10 cellular contexts compared by ENCODE assay signal in genomic region chr1:201551877-201552731, GRCh38. TPM values are rescaled to one million over a fixed set of nuclear protein-coding genes. Genes with fewer than 3 reads are reported as not detected.
DNase-seq lines count a peak whose midpoint lies in the region; ATAC-seq, FAIRE-seq and TF ChIP-seq lines count a peak whose summit lies in the region.
"Had no signal": no experiment of that assay in that cellular context is flagged by ENCODE, and none has a peak within 500 bp of the region (broad histone marks: within the 10 kb centered on the region; RNA-seq: fewer than 3 reads in every experiment).

No MANE protein-coding gene starts in this region.

- H3K27ac ChIP-seq in breast epithelium (peak overlapping the region; percentile 6 to 45), astrocyte (ENCODE audit: low read depth, low read length) (peak overlapping the region; percentile 82), left lung (peak overlapping the region in 1 of 2 donors; percentile 7), upper lobe of left lung (peak overlapping the region; percentile 72 to 84 (median 80)), small intestine (ENCODE audit: low read depth in 1 of 2, low read length in 1 of 2) (peak overlapping the region in 1 of 2 donors; percentile 13)

- H3K36me3 Mint-ChIP-seq in MCF 10A (ENCODE audit: insufficient read depth, unreplicated experiment) (no peaks in the 10 kb centered on the region), astrocyte (ENCODE audit: low read depth, unreplicated experiment) (no peaks in the 10 kb centered on the region)
- H3K36me3 Mint-ChIP-seq: stimulated activated effector memory CD8-positive, alpha-beta T cell treated with anti-CD3 and anti-CD28 coated beads, Interleukin-12 subunit alpha, Interleukin-12 subunit beta, amount 100 ng/mL, for 72 hours had no signal

- no peaks in the 10 kb centered on the region for H3K9me3 ChIP-seq in breast epithelium
- H3K9me3 ChIP-seq in astrocyte (ENCODE audit: insufficient read depth, low read depth, low read length), result no peaks in the 10 kb centered on the region
- H3K9me3 ChIP-seq in left lung, result no peaks in the 10 kb centered on the region
- H3K9me3 ChIP-seq in upper lobe of left lung, result no peaks in the 10 kb centered on the region
- no peaks in the 10 kb centered on the region for H3K9me3 ChIP-seq in small intestine (ENCODE audit: control insufficient read depth, low read depth)

- TF ChIP-seq EP300 in upper lobe of left lung (IDR thresholded peaks at IDR 0.05), result peak in 1 of 4 donors; percentile 13

- TF ChIP-seq POLR2A in breast epithelium (IDR thresholded peaks at IDR 0.05), result no peak
- no peak for TF ChIP-seq POLR2A in upper lobe of left lung (IDR thresholded peaks at IDR 0.05)

- H3K9me3 Mint-ChIP-seq in MCF 10A (ENCODE audit: unreplicated experiment) (no peaks in the 10 kb centered on the region), astrocyte (ENCODE audit: unreplicated experiment) (no peaks in the 10 kb centered on the region)
- H3K9me3 Mint-ChIP-seq: stimulated activated effector memory CD8-positive, alpha-beta T cell treated with anti-CD3 and anti-CD28 coated beads, Interleukin-12 subunit alpha, Interleukin-12 subunit beta, amount 100 ng/mL, for 72 hours had no signal

- WGBS in upper lobe of left lung, 2 donors, result 73 to 81% methylated on average over 11 to 12 of the region's 12 CpGs
- 78 to 84% (median 78%) methylated on average over 12 of the region's 12 CpGs for WGBS in small intestine, 3 donors

- H3K4me2 ChIP-seq in astrocyte (ENCODE audit: low read length), result peak overlapping the region; percentile 63

- FAIRE-seq in astrocyte (lab: Jason Lieb, UNC) (no peak), small intestine (lab: Jason Lieb, UNC) (no peak)
- FAIRE-seq: A204.1 had no signal

- H3K36me3 ChIP-seq in breast epithelium, result no peaks in the 10 kb centered on the region
- H3K36me3 ChIP-seq in astrocyte (ENCODE audit: insufficient read depth, low read length), result no peaks in the 10 kb centered on the region
- H3K36me3 ChIP-seq in left lung, result no peaks in the 10 kb centered on the region
- H3K36me3 ChIP-seq in upper lobe of left lung, result no peaks in the 10 kb centered on the region
- no peaks in the 10 kb centered on the region for H3K36me3 ChIP-seq in small intestine (ENCODE audit: control insufficient read depth in 2 of 2, insufficient read depth in 2 of 2, low read length in 2 of 2)

- H3K4me3 ChIP-seq in breast epithelium (no peak overlapping the region), astrocyte (ENCODE audit: insufficient read depth, low read depth, low read length) (no peak overlapping the region), left lung (no peak overlapping the region), upper lobe of left lung (no peak overlapping the region), small intestine (ENCODE audit: low read depth in 1 of 2, low read length in 2 of 2) (no peak overlapping the region)

- H4K20me1 ChIP-seq in astrocyte (ENCODE audit: insufficient read depth, low read length), result peaks cover 15% of the 10 kb centered on the region

- H3K9ac ChIP-seq in astrocyte (ENCODE audit: low read length), result peak overlapping the region; percentile 70

- CTCF ChIA-PET in MCF 10A (lab: Yijun Ruan, JAX), result interaction anchor here (1.1 to 3.0 kb wide), 12 partner anchors 8 to 241 kb away, joined by 3 to 21 read pairs (median 7); no protein-coding TSS in a partner anchor

- ATAC-seq in left lung, result peak; percentile 72
- peak; percentile 17 to 56 for ATAC-seq in upper lobe of left lung (ENCODE audit: low FRiP score in 2 of 2)
- ATAC-seq in GM19035 (IDR thresholded peaks at IDR 0.05; ENCODE audit: unreplicated experiment), result no peak

- POLR2A ChIA-PET in MCF 10A (lab: Yijun Ruan, JAX), result interaction anchor here (0.9 to 1.6 kb wide), 3 partner anchors 10 to 241 kb away, joined by 3 to 5 read pairs (median 3); no protein-coding TSS in a partner anchor

- H3K27ac Mint-ChIP-seq in MCF 10A (ENCODE audit: low read depth, unreplicated experiment) (no peak overlapping the region), astrocyte (ENCODE audit: unreplicated experiment) (peak overlapping the region; percentile 100)
- H3K27ac Mint-ChIP-seq: stimulated activated effector memory CD8-positive, alpha-beta T cell treated with anti-CD3 and anti-CD28 coated beads, Interleukin-12 subunit alpha, Interleukin-12 subunit beta, amount 100 ng/mL, for 72 hours had no signal

- H3K4me1 Mint-ChIP-seq in MCF 10A (ENCODE audit: insufficient read depth, unreplicated experiment) (no peaks in the 10 kb centered on the region), astrocyte (ENCODE audit: low read depth, unreplicated experiment) (peaks cover 41% of the 10 kb centered on the region)
- H3K4me1 Mint-ChIP-seq: stimulated activated effector memory CD8-positive, alpha-beta T cell treated with anti-CD3 and anti-CD28 coated beads, Interleukin-12 subunit alpha, Interleukin-12 subunit beta, amount 100 ng/mL, for 72 hours had no signal

- no peak for TF ChIP-seq CTCF in breast epithelium (IDR thresholded peaks at IDR 0.05)
- TF ChIP-seq CTCF in MCF 10A (IDR thresholded peaks at IDR 0.05; ENCODE audit: unreplicated experiment), result no peak
- no peak for TF ChIP-seq CTCF in astrocyte (IDR thresholded peaks at IDR 0.05; ENCODE audit: insufficient read depth, low read depth, low read length)
- no peak for TF ChIP-seq CTCF in left lung (IDR thresholded peaks at IDR 0.05)
- no peak for TF ChIP-seq CTCF in upper lobe of left lung (IDR thresholded peaks at IDR 0.05)

- H3K27me3 Mint-ChIP-seq in MCF 10A (ENCODE audit: insufficient read depth, unreplicated experiment) (no peaks in the 10 kb centered on the region), astrocyte (ENCODE audit: low read depth, unreplicated experiment) (no peaks in the 10 kb centered on the region)

- peak overlapping the region; percentile 32 for H2AFZ ChIP-seq in astrocyte (ENCODE audit: low read depth, low read length)

- intact Hi-C loops in breast epithelium (cut with DNase I; ENCODE audit: low total_unique reads), result loop anchor here (1.0 kb wide), 1 partner anchor 155 kb away; no protein-coding TSS in a partner anchor
- intact Hi-C loops in MCF 10A (cut with micrococcal nuclease), result no loop called here
- intact Hi-C loops in left lung (cut with DNase I), result no loop called here

- H3K27me3 ChIP-seq in breast epithelium, result no peaks in the 10 kb centered on the region
- no peaks in the 10 kb centered on the region for H3K27me3 ChIP-seq in astrocyte (ENCODE audit: insufficient read depth, low read length)
- H3K27me3 ChIP-seq in left lung, result no peaks in the 10 kb centered on the region
- H3K27me3 ChIP-seq in upper lobe of left lung, result no peaks in the 10 kb centered on the region
- no peaks in the 10 kb centered on the region for H3K27me3 ChIP-seq in small intestine (ENCODE audit: control insufficient read depth in 2 of 2, insufficient read depth in 2 of 2, low read length in 2 of 2)

- H3K4me1 ChIP-seq in breast epithelium (peaks cover 0 to 3% of the 10 kb centered on the region in 2 donors), astrocyte (ENCODE audit: insufficient read depth, low read length) (peaks cover 45% of the 10 kb centered on the region), left lung (peaks cover 3 to 66% of the 10 kb centered on the region in 2 donors), upper lobe of left lung (peaks cover 24 to 53% (median 41%) of the 10 kb centered on the region in 4 donors), small intestine (ENCODE audit: control insufficient read depth in 2 of 2, insufficient read depth in 1 of 2, low read depth in 1 of 2, low read length in 1 of 2) (no peaks in the 10 kb centered on the region)

- H3K4me3 Mint-ChIP-seq in MCF 10A (ENCODE audit: unreplicated experiment) (no peak overlapping the region), astrocyte (ENCODE audit: unreplicated experiment) (peak overlapping the region; percentile 20)
- H3K4me3 Mint-ChIP-seq: stimulated activated effector memory CD8-positive, alpha-beta T cell treated with anti-CD3 and anti-CD28 coated beads, Interleukin-12 subunit alpha, Interleukin-12 subunit beta, amount 100 ng/mL, for 72 hours had no signal

- no TSS peak for BruUV-seq in MCF 10A (replicated peaks; lab: Mats Ljungman, UMichigan)

- peaks cover 95% of the 10 kb centered on the region for H3K79me2 ChIP-seq in astrocyte (ENCODE audit: insufficient read depth, low read length)

- DNase-seq in breast epithelium (ENCODE audit: low spot score in 2 of 2) (no peak), MCF 10A (ENCODE audit: unreplicated experiment) (no peak), astrocyte (ENCODE audit: low read depth) (peak; percentile 90), left lung (no peak), upper lobe of left lung (peak in 1 of 2 donors; percentile 58), small intestine (no peak), NCI-H2081 treated with DMSO at 0.1 percent for 48 hours (lab: John Stamatoyannopoulos, UW) (no peak)

RNA-seq across cellular contexts. Expression of gene NAV1, which starts 13.2 kb away (rescaled TPM):
- 10 to 100 TPM; 11.3 to 31.5 (median 22.7) TPM for total RNA-seq in breast epithelium
- 31.4 and 34.9 TPM in 2 replicates for total RNA-seq in MCF 10A (2022)
- total RNA-seq in astrocyte, result 79.7 and 85.2 TPM in 2 replicates
- total RNA-seq in left lung, result 10 to 100 TPM; 37.9 to 41.5 TPM
- total RNA-seq in upper lobe of left lung, result 10 to 100 TPM; 15.2 to 41.0 (median 24.1) TPM
- polyA plus RNA-seq in small intestine, result 1 to 10 TPM in 1 of 3 donors, under 1 TPM in 2; 0.67 to 6.4 (median 0.81) TPM

RNA-seq across cellular contexts. Expression of gene CSRP1, which starts 45.2 kb away (rescaled TPM):
- total RNA-seq in breast epithelium (1,000 to 10,000 TPM in 1 of 3 donors, 100 to 1,000 TPM in 2; 186 to 1,491 (median 767) TPM), MCF 10A (2022) (263 and 358 TPM in 2 replicates), astrocyte (289 and 317 TPM in 2 replicates), left lung (100 to 1,000 TPM; 216 to 235 TPM), upper lobe of left lung (100 to 1,000 TPM; 200 to 495 (median 327) TPM)
- 100 to 1,000 TPM in 2 of 3 donors, 10 to 100 TPM in 1; 98.6 to 181 (median 126) TPM for polyA plus RNA-seq in small intestine
